9 cellular contexts compared by ENCODE assay signal in genomic region chr9:110142868-110143866, GRCh38.
DNase-seq lines count a peak whose midpoint lies in the region; ATAC-seq, FAIRE-seq and TF ChIP-seq lines count a peak whose summit lies in the region.
"Had no signal": no experiment of that assay in that cellular context is flagged by ENCODE, and none has a peak within 500 bp of the region (broad histone marks: within the 10 kb centered on the region; RNA-seq: fewer than 3 reads in every experiment).

No MANE protein-coding gene starts in this region.

- peaks cover 45% of the 10 kb centered on the region for H3K4me1 Mint-ChIP-seq in activated T-cell treated with anti-CD3 and anti-CD28 coated beads, Interleukin-2, amount 50 U/mL, for 24 hours (ENCODE audit: low read depth)
- peaks cover 40% of the 10 kb centered on the region for H3K4me1 Mint-ChIP-seq in activated CD4-positive, alpha-beta memory T cell treated with anti-CD3 and anti-CD28 coated beads for 36 hours (ENCODE audit: low read depth)

- H3K27me3 ChIP-seq in KMS-11 (ENCODE audit: insufficient read depth, low read depth) (no peaks in the 10 kb centered on the region), HepG2 (ENCODE audit: control insufficient read depth in 1 of 2, insufficient read depth in 2 of 2, low read length in 2 of 2) (no peaks in the 10 kb centered on the region)

- no peak for TF ChIP-seq EP300 in HepG2 (IDR thresholded peaks at IDR 0.05; ENCODE audit: low read depth in 2 of 2, low read length in 2 of 2)
- TF ChIP-seq EP300 in HepG2 (CRISPR knock-in tag; IDR thresholded peaks at IDR 0.05; ENCODE audit: borderline replicate concordance), result no peak

- ATAC-seq in GM21737 (IDR thresholded peaks at IDR 0.05; ENCODE audit: unreplicated experiment) (peak; percentile 48), HepG2 (peak; percentile 53; the same call in 2 of the 3 replicates)

- H3K36me3 Mint-ChIP-seq in activated T-cell treated with anti-CD3 and anti-CD28 coated beads, Interleukin-2, amount 50 U/mL, for 24 hours (ENCODE audit: low read depth), result peaks cover 4% of the 10 kb centered on the region
- H3K36me3 Mint-ChIP-seq in activated CD4-positive, alpha-beta memory T cell treated with anti-CD3 and anti-CD28 coated beads for 36 hours, result peaks cover 13% of the 10 kb centered on the region

- DNase-seq in activated T-cell treated with anti-CD3 and anti-CD28 coated beads, Interleukin-2, amount 50 U/mL, for 24 hours, result no peak
- no peak for DNase-seq in activated T-cell treated with anti-CD3 and anti-CD28 coated beads, Interleukin-2, amount 50 U/mL, for 48 hours
- no peak for DNase-seq in activated CD4-positive, alpha-beta memory T cell treated with anti-CD3 and anti-CD28 coated beads for 36 hours
- DNase-seq in HepG2 (ENCODE audit: low spot score) (no peak), NCI-H2107 treated with DMSO at 0.1 percent for 48 hours (lab: John Stamatoyannopoulos, UW; ENCODE audit: unreplicated experiment) (no peak), NCI-H226 (no peak)

- no peak for TF ChIP-seq POLR2A in HepG2 (IDR thresholded peaks at IDR 0.05; ENCODE audit: insufficient read depth in 1 of 2, low read depth in 2 of 2, low read length in 2 of 2)

- intact Hi-C loops in activated CD4-positive, alpha-beta memory T cell treated with anti-CD3 and anti-CD28 coated beads for 36 hours (cut with micrococcal nuclease), result no loop called here
- intact Hi-C loops in HepG2 (cut with micrococcal nuclease; ENCODE audit: unreplicated experiment), result loop anchor here (2.0 kb wide), 1 partner anchor 240 kb away; no protein-coding TSS in a partner anchor

- peak overlapping the region; percentile 19 for H3K4me3 Mint-ChIP-seq in activated T-cell treated with anti-CD3 and anti-CD28 coated beads, Interleukin-2, amount 50 U/mL, for 24 hours
- no peak overlapping the region for H3K4me3 Mint-ChIP-seq in activated CD4-positive, alpha-beta memory T cell treated with anti-CD3 and anti-CD28 coated beads for 36 hours

- H3K79me2 ChIP-seq in KMS-11 (ENCODE audit: insufficient read depth, low read depth), result peaks cover 93% of the 10 kb centered on the region
- H3K79me2 ChIP-seq in HepG2 (ENCODE audit: insufficient read depth, low read length), result peaks cover 29% of the 10 kb centered on the region

- no peak for TF ChIP-seq RAD21 in HepG2 (CRISPR knock-in tag; IDR thresholded peaks at IDR 0.05)

- H3K9me3 Mint-ChIP-seq in activated T-cell treated with anti-CD3 and anti-CD28 coated beads, Interleukin-2, amount 50 U/mL, for 24 hours, result no peaks in the 10 kb centered on the region
- H3K9me3 Mint-ChIP-seq in activated CD4-positive, alpha-beta memory T cell treated with anti-CD3 and anti-CD28 coated beads for 36 hours, result no peaks in the 10 kb centered on the region

- H3K9ac ChIP-seq in KMS-11 (peak overlapping the region; percentile 52; the same call in 1 of the 2 replicates), HepG2 (ENCODE audit: insufficient read depth, low read depth, low read length) (no peak overlapping the region)

- in situ Hi-C loops in HepG2 (cut with HindIII; ENCODE audit: extremely low pct_ligation_motif_present, low pct_unique_long_range_greater_than_20kb), result no loop called here

- H3K9me3 ChIP-seq in HepG2 (ENCODE audit: low read length), result no peaks in the 10 kb centered on the region

- WGBS in HepG2 (ENCODE audit: low lambda C conversion rate), result 98% methylated on average over 4 of the region's 4 CpGs

- no peak overlapping the region for H3K4me3 ChIP-seq in KMS-11 (IDR thresholded peaks at IDR 0.05; ENCODE audit: insufficient read depth, low read depth, low read length)
- no peak overlapping the region for H3K4me3 ChIP-seq in HepG2 (replicated peaks in 1 of 3; ENCODE audit: insufficient read depth in 1 of 3, low read depth in 2 of 3, low read length in 3 of 3)

- H3K4me2 ChIP-seq in KMS-11 (peak overlapping the region; percentile 91), HepG2 (ENCODE audit: low read depth, low read length) (no peak overlapping the region)

- peak overlapping the region; percentile 80 for H3K27ac Mint-ChIP-seq in activated T-cell treated with anti-CD3 and anti-CD28 coated beads, Interleukin-2, amount 50 U/mL, for 24 hours
- peak overlapping the region; percentile 73 for H3K27ac Mint-ChIP-seq in activated CD4-positive, alpha-beta memory T cell treated with anti-CD3 and anti-CD28 coated beads for 36 hours

- H3K36me3 ChIP-seq in KMS-11 (ENCODE audit: insufficient read depth), result no peaks in the 10 kb centered on the region
- H3K36me3 ChIP-seq in HepG2 (replicated peaks in 1 of 2; ENCODE audit: control insufficient read depth in 1 of 2, insufficient read depth in 2 of 2, low read length in 2 of 2), result peaks cover 5 to 23% of the 10 kb centered on the region in 2 experiments

- BruUV-seq in HepG2 (replicated peaks; lab: Mats Ljungman, UMichigan), result no TSS peak

- TF ChIP-seq CTCF in KMS-11 (conservative IDR thresholded peaks at IDR 0.05; ENCODE audit: low read depth, low read length) (peak; percentile 63), HepG2 (CRISPR knock-in tag; IDR thresholded peaks at IDR 0.05) (peak; percentile 49)

- H4K20me1 ChIP-seq in KMS-11 (ENCODE audit: insufficient read depth), result no peaks in the 10 kb centered on the region
- H4K20me1 ChIP-seq in HepG2 (ENCODE audit: insufficient read depth, low read length), result peaks cover 6% of the 10 kb centered on the region

- H3K27ac ChIP-seq in KMS-11, result peak overlapping the region; percentile 87
- no peak overlapping the region for H3K27ac ChIP-seq in HepG2 (ENCODE audit: extremely low read length, insufficient read depth, low read length)

- FAIRE-seq in HepG2 (lab: Jason Lieb, UNC), result no peak
- FAIRE-seq: colon had no signal

- peaks cover 92% of the 10 kb centered on the region for H3K4me1 ChIP-seq in KMS-11 (ENCODE audit: low read depth, poor library complexity, severe bottlenecking)
- peaks cover 10% of the 10 kb centered on the region; the same call in 1 of the 2 replicates for H3K4me1 ChIP-seq in HepG2 (ENCODE audit: insufficient read depth, low read length)

- POLR2A ChIA-PET in activated CD4-positive, alpha-beta memory T cell treated with anti-CD3 and anti-CD28 coated beads for 36 hours (lab: Charles Lee), result no interaction called here
- POLR2A ChIA-PET in HepG2 (lab: Yijun Ruan, JAX), result no interaction called here

- H3K27me3 Mint-ChIP-seq in activated T-cell treated with anti-CD3 and anti-CD28 coated beads, Interleukin-2, amount 50 U/mL, for 24 hours, result no peaks in the 10 kb centered on the region
- H3K27me3 Mint-ChIP-seq in activated CD4-positive, alpha-beta memory T cell treated with anti-CD3 and anti-CD28 coated beads for 36 hours, result no peaks in the 10 kb centered on the region

- CTCF ChIA-PET in activated CD4-positive, alpha-beta memory T cell treated with anti-CD3 and anti-CD28 coated beads for 36 hours (lab: Charles Lee), result interaction anchor here (1.0 to 2.1 kb wide), 6 partner anchors 14 to 241 kb away, joined by 3 to 27 read pairs (median 4); no protein-coding TSS in a partner anchor
- CTCF ChIA-PET in HepG2 (lab: Yijun Ruan, JAX; ENCODE audit: low intra/inter-chr PET ratio, low total read pairs), result interaction anchor here (0.6 to 2.0 kb wide), 2 partner anchors 20 to 240 kb away, joined by 3 to 6 read pairs; no protein-coding TSS in a partner anchor

- H2AFZ ChIP-seq in KMS-11 (ENCODE audit: low read depth) (no peak overlapping the region), HepG2 (ENCODE audit: low read length) (no peak overlapping the region)

TF ChIP-seq in HepG2, 621 proteins besides CTCF, POLR2A, EP300 and RAD21 (continues in another document):
- no peak for TF ChIP-seq TEAD3 (CRISPR knock-in tag; optimal IDR thresholded peaks at IDR 0.05; ENCODE audit: borderline replicate concordance)
- no peak for TF ChIP-seq PRDM10 (CRISPR knock-in tag; IDR thresholded peaks at IDR 0.05; ENCODE audit: low read depth)
- no peak for TF ChIP-seq ZNF790 (CRISPR knock-in tag; IDR thresholded peaks at IDR 0.05; ENCODE audit: borderline replicate concordance)
- TF ChIP-seq NRL (CRISPR knock-in tag; IDR thresholded peaks at IDR 0.05; ENCODE audit: borderline replicate concordance), result no peak
- TF ChIP-seq FOXA3 (CRISPR knock-in tag; IDR thresholded peaks at IDR 0.05), result no peak
- no peak for TF ChIP-seq ZFP90 (CRISPR knock-in tag; IDR thresholded peaks at IDR 0.05; ENCODE audit: borderline replicate concordance)
- peak; percentile 42; the same call in 1 of the 2 replicates for TF ChIP-seq ZMYM4 (CRISPR knock-in tag; IDR thresholded peaks at IDR 0.05)
- peak; percentile 64 for TF ChIP-seq STAG1 (CRISPR knock-in tag; IDR thresholded peaks at IDR 0.05)
- TF ChIP-seq ZNF644 (CRISPR knock-in tag; IDR thresholded peaks at IDR 0.05; ENCODE audit: low read depth), result peak; percentile 83; the same call in 1 of the 2 replicates
